9 cellular contexts compared by ENCODE assay signal in genomic region chr19:41014643-41015042, GRCh38. TPM values are rescaled to one million over a fixed set of nuclear protein-coding genes. Genes with fewer than 3 reads are reported as not detected.
"Had no signal": no experiment of that assay in that cellular context is flagged by ENCODE, and none has a peak within 500 bp of the region (broad histone marks: within the 10 kb centered on the region; RNA-seq: fewer than 3 reads in every experiment).

No MANE protein-coding gene starts in this region.

- H3K27ac ChIP-seq: HL-60 had no signal

- ATAC-seq: GM23338, HepG2 had no signal

- H3K4me3 ChIP-seq: GM23338 had no signal

- H3K4me3 Mint-ChIP-seq: GM23338, H9, HFFc6, IgD-negative memory B cell had no signal

- H3K4me1 Mint-ChIP-seq: GM23338 had no signal

- H3K9me3 Mint-ChIP-seq: GM23338, H9, HFFc6 had no signal

- H3K36me3 Mint-ChIP-seq: IgD-negative memory B cell had no signal

- H3K27ac Mint-ChIP-seq: GM23338, HFFc6 had no signal

- DNase-seq: HCEC 1CT, HFFc6, KG1 had no signal

RNA-seq across cellular contexts. Expression of gene CYP2B6, which starts 23.6 kb away (rescaled TPM):
- total RNA-seq: HepG2, HFFc6, HT1080 had no signal
